8 cellular contexts compared by ENCODE assay signal in genomic region chr7:151248191-151249033, GRCh38. TPM values are rescaled to one million over a fixed set of nuclear protein-coding genes. Genes with fewer than 3 reads are reported as not detected.
DNase-seq lines count a peak whose midpoint lies in the region; ATAC-seq and TF ChIP-seq lines count a peak whose summit lies in the region.

Gene SMARCD3, minus strand, starts transcription at chr7:151248694. Its CDS starts 132 bp downstream, at chr7:151248562.

- no peak for TF ChIP-seq CTCF in epithelial cell of proximal tubule (conservative IDR thresholded peaks at IDR 0.05; ENCODE audit: low read depth, low read length)

- peaks cover 47 to 74% (median 66%) of the 10 kb centered on the region in 10 experiments for H3K4me1 ChIP-seq in BLaER1 treated with 17β-estradiol and CSF1 and Interleukin-3, amounts not matched to agents 10 nM and 100 nM
- H3K4me1 ChIP-seq in HUES64 (ENCODE audit: insufficient read depth, low read length) (peaks cover 50% of the 10 kb centered on the region), mesodermal cell (ENCODE audit: control insufficient read depth, insufficient read depth, low read length, poor library complexity, severe bottlenecking) (peaks cover 52% of the 10 kb centered on the region)

- H3K4me3 ChIP-seq in BLaER1 treated with 17β-estradiol and CSF1 and Interleukin-3, amounts not matched to agents 10 nM and 100 nM: peak within 1 kb of the TSS; percentile 55 to 72 (median 61)
- H3K4me3 ChIP-seq in HUES64 (ENCODE audit: low read length) (peak within 1 kb of the TSS; percentile 57), epithelial cell of proximal tubule (ENCODE audit: low read depth, low read length) (peak within 1 kb of the TSS; percentile 78), mesodermal cell (ENCODE audit: extremely low read depth, insufficient read depth, low read length, poor library complexity, severe bottlenecking) (peak within 1 kb of the TSS; percentile 56)

- H3K9me3 Mint-ChIP-seq in activated CD4-positive, alpha-beta T cell treated with anti-CD3 and anti-CD28 coated beads, Interleukin-2, amount 10 ng/mL, durations not matched to agents 24 days and 14 days: no peaks in the 10 kb centered on the region

- H3K9me3 ChIP-seq in BLaER1 treated with 17β-estradiol and CSF1 and Interleukin-3, amounts not matched to agents 10 nM and 100 nM (replicated peaks in 1 of 11): no peaks in the 10 kb centered on the region
- H3K9me3 ChIP-seq in HUES64 (ENCODE audit: insufficient read depth, low read depth, low read length) (no peaks in the 10 kb centered on the region), mesodermal cell (ENCODE audit: control insufficient read depth, low read length) (no peaks in the 10 kb centered on the region)

- WGBS in HUES64: under 1% methylated on average over 84 of the region's 84 CpGs
- WGBS in mesodermal cell (ENCODE audit: insufficient coverage in 2 of 2), 2 experiments: 0 to 1% methylated on average over 53 to 54 of the region's 84 CpGs

- peaks cover 62% of the 10 kb centered on the region for H3K27me3 Mint-ChIP-seq in activated CD4-positive, alpha-beta T cell treated with anti-CD3 and anti-CD28 coated beads, Interleukin-2, amount 10 ng/mL, durations not matched to agents 24 days and 14 days

- H3K4me2 ChIP-seq in BLaER1 treated with 17β-estradiol and CSF1 and Interleukin-3, amounts not matched to agents 10 nM and 100 nM: peak within 1 kb of the TSS; percentile 93 to 100 (median 99)

- H3K36me3 Mint-ChIP-seq in activated CD4-positive, alpha-beta T cell treated with anti-CD3 and anti-CD28 coated beads, Interleukin-2, amount 10 ng/mL, durations not matched to agents 24 days and 14 days (ENCODE audit: low read depth): no peaks in the 10 kb centered on the region

- H3K27ac ChIP-seq in BLaER1 treated with 17β-estradiol and CSF1 and Interleukin-3, amounts not matched to agents 10 nM and 100 nM: peak within 1 kb of the TSS in 5 of 11 experiments; percentile 14 to 71 (median 54); a peak in 10 of 22 replicates
- H3K27ac ChIP-seq in HUES64 (ENCODE audit: low read depth, low read length) (no peak within 1 kb of the TSS; the same call in 1 of the 2 replicates), mesodermal cell (ENCODE audit: low read depth, low read length, severe bottlenecking) (peak within 1 kb of the TSS; percentile 92), temporal lobe (ENCODE audit: low read depth, low read length) (peak within 1 kb of the TSS; percentile 21)

- H3K27me3 ChIP-seq in BLaER1 treated with 17β-estradiol and CSF1 and Interleukin-3, amounts not matched to agents 10 nM and 100 nM: peaks cover 93 to 99% (median 98%) of the 10 kb centered on the region in 11 experiments
- peaks cover 88% of the 10 kb centered on the region for H3K27me3 ChIP-seq in HUES64 (ENCODE audit: insufficient read depth, low read length)

- ATAC-seq in HG03135 (IDR thresholded peaks at IDR 0.05; ENCODE audit: unreplicated experiment): no peak

- peak; percentile 70 for DNase-seq in activated CD4-positive, alpha-beta T cell treated with anti-CD3 and anti-CD28 coated beads, Interleukin-2, amount 10 ng/mL, durations not matched to agents 24 days and 14 days
- no peak for DNase-seq in epithelial cell of proximal tubule (ENCODE audit: low read depth)
- DNase-seq in SHP77 (lab: John Stamatoyannopoulos, UW): no peak

- no peak within 1 kb of the TSS for H3K27ac Mint-ChIP-seq in activated CD4-positive, alpha-beta T cell treated with anti-CD3 and anti-CD28 coated beads, Interleukin-2, amount 10 ng/mL, durations not matched to agents 24 days and 14 days

- peaks cover 32% of the 10 kb centered on the region for H3K4me1 Mint-ChIP-seq in activated CD4-positive, alpha-beta T cell treated with anti-CD3 and anti-CD28 coated beads, Interleukin-2, amount 10 ng/mL, durations not matched to agents 24 days and 14 days

- H3K36me3 ChIP-seq in BLaER1 treated with 17β-estradiol and CSF1 and Interleukin-3, amounts not matched to agents 10 nM and 100 nM: no peaks in the 10 kb centered on the region
- H3K36me3 ChIP-seq in HUES64 (ENCODE audit: insufficient read depth, low read length) (no peaks in the 10 kb centered on the region), mesodermal cell (ENCODE audit: control insufficient read depth, insufficient read depth, low read length) (peaks cover under 1% of the 10 kb centered on the region)

- intact Hi-C loops in activated CD4-positive, alpha-beta T cell treated with anti-CD3 and anti-CD28 coated beads, Interleukin-2, amount 10 ng/mL, durations not matched to agents 24 days and 14 days (cut with micrococcal nuclease): loop anchor here (2.0 to 10.0 kb wide), 3 partner anchors 28 to 196 kb away; partner anchors contain the start of gene CRYGN

- H3K9ac ChIP-seq in BLaER1 treated with 17β-estradiol and CSF1 and Interleukin-3, amounts not matched to agents 10 nM and 100 nM: peak within 1 kb of the TSS; percentile 51 to 75 (median 68)
- no peak within 1 kb of the TSS for H3K9ac ChIP-seq in HUES64 (ENCODE audit: low read depth, low read length)

- H4K20me1 ChIP-seq in BLaER1 treated with 17β-estradiol and CSF1 and Interleukin-3, amounts not matched to agents 10 nM and 100 nM: peaks cover 8 to 88% (median 67%) of the 10 kb centered on the region in 11 experiments; a peak in 19 of 22 replicates

- H3K4me3 Mint-ChIP-seq in activated CD4-positive, alpha-beta T cell treated with anti-CD3 and anti-CD28 coated beads, Interleukin-2, amount 10 ng/mL, durations not matched to agents 24 days and 14 days: peak within 1 kb of the TSS; percentile 80

RNA-seq across cellular contexts. Expression of gene SMARCD3, which starts in this region (rescaled TPM):
- polyA plus RNA-seq in HUES64 (2013, experiment 1 of 2): 7.7 TPM
- 11.5 TPM for polyA plus RNA-seq in HUES64 (2013, experiment 2 of 2)
- 2.2 and 2.9 TPM in 2 replicates for total RNA-seq in activated CD4-positive, alpha-beta T cell treated with anti-CD3 and anti-CD28 coated beads, Interleukin-2, amount 10 ng/mL, durations not matched to agents 24 days and 14 days
- 6.9 and 8.1 TPM in 2 replicates for total RNA-seq in epithelial cell of proximal tubule
- polyA plus RNA-seq in mesodermal cell (2013, experiment 1 of 2): 27.6 TPM
- 24.5 TPM for polyA plus RNA-seq in mesodermal cell (2013, experiment 2 of 2)
- total RNA-seq in temporal lobe: 85.1 TPM
